ENCODE assay signal across 30 cellular contexts in genomic region chr6:104699598-104700329, GRCh38.
"Had no signal": no experiment of that assay in that cellular context is flagged by ENCODE, and none has a peak within 500 bp of the region (broad histone marks: within the 10 kb centered on the region; RNA-seq: fewer than 3 reads in every experiment).

No MANE protein-coding gene starts in this region.

- H3K4me3 ChIP-seq: gastroesophageal sphincter, lower lobe of right lung, pancreas, psoas muscle, sigmoid colon, thoracic aorta, vagina had no signal

- H3K27me3 Mint-ChIP-seq: activated CD4-positive, alpha-beta T cell treated with anti-CD3 and anti-CD28 coated beads, Interleukin-2, amount 10 ng/mL, durations not matched to agents 7 days and 5 days; activated CD8-positive, alpha-beta T cell treated with anti-CD3 and anti-CD28 coated beads for 36 hours; activated naive CD8-positive, alpha-beta T cell treated with anti-CD3 and anti-CD28 coated beads, Interleukin-2, amount 50 U/mL, for 24 hours; activated T-helper 17 cell treated with anti-CD3 and anti-CD28 coated beads, Interleukin-2, amount 50 U/mL, for 72 hours; effector memory CD8-positive, alpha-beta T cell; stimulated activated naive CD8-positive, alpha-beta T cell treated with anti-CD3 and anti-CD28 coated beads, Interleukin-15, Interleukin-2, amounts not matched to agents 100 ng/mL and 50 ng/mL, for 24 hours; type B pancreatic cell had no signal

- H3K27me3 ChIP-seq: gastroesophageal sphincter, pancreas, sigmoid colon, vagina had no signal

- H3K27ac Mint-ChIP-seq: activated CD4-positive, alpha-beta T cell treated with anti-CD3 and anti-CD28 coated beads, Interleukin-2, amount 10 ng/mL, durations not matched to agents 7 days and 5 days; activated CD8-positive, alpha-beta T cell treated with anti-CD3 and anti-CD28 coated beads for 36 hours; activated naive CD8-positive, alpha-beta T cell treated with anti-CD3 and anti-CD28 coated beads, Interleukin-2, amount 50 U/mL, for 24 hours; activated T-helper 17 cell treated with anti-CD3 and anti-CD28 coated beads, Interleukin-2, amount 50 U/mL, for 72 hours; effector memory CD8-positive, alpha-beta T cell; nephron; stimulated activated effector memory CD8-positive, alpha-beta T cell treated with anti-CD3 and anti-CD28 coated beads, Interleukin-12 subunit alpha, Interleukin-12 subunit beta, amount 100 ng/mL, for 72 hours; stimulated activated naive CD8-positive, alpha-beta T cell treated with anti-CD3 and anti-CD28 coated beads, Interleukin-15, Interleukin-2, amounts not matched to agents 100 ng/mL and 50 ng/mL, for 24 hours; type B pancreatic cell had no signal

- H3K36me3 ChIP-seq: gastroesophageal sphincter, lower lobe of right lung, pancreas, sigmoid colon, thoracic aorta, vagina had no signal

- H3K4me3 Mint-ChIP-seq: activated CD4-positive, alpha-beta T cell treated with anti-CD3 and anti-CD28 coated beads, Interleukin-2, amount 10 ng/mL, durations not matched to agents 7 days and 5 days; activated CD8-positive, alpha-beta T cell treated with anti-CD3 and anti-CD28 coated beads for 36 hours; activated naive CD8-positive, alpha-beta T cell treated with anti-CD3 and anti-CD28 coated beads, Interleukin-2, amount 50 U/mL, for 24 hours; activated T-cell treated with anti-CD3 and anti-CD28 coated beads, Interleukin-2, amount 50 U/mL, for 4 hours; activated T-helper 17 cell treated with anti-CD3 and anti-CD28 coated beads, Interleukin-2, amount 50 U/mL, for 72 hours; effector memory CD8-positive, alpha-beta T cell; nephron; stimulated activated effector memory CD8-positive, alpha-beta T cell treated with anti-CD3 and anti-CD28 coated beads, Interleukin-12 subunit alpha, Interleukin-12 subunit beta, amount 100 ng/mL, for 72 hours; stimulated activated naive CD8-positive, alpha-beta T cell treated with anti-CD3 and anti-CD28 coated beads, Interleukin-15, Interleukin-2, amounts not matched to agents 100 ng/mL and 50 ng/mL, for 24 hours had no signal

- DNase-seq: activated CD4-positive, alpha-beta T cell treated with anti-CD3 and anti-CD28 coated beads for 1 hour; activated CD4-positive, alpha-beta T cell treated with anti-CD3 and anti-CD28 coated beads, Interleukin-2, amount 10 ng/mL, durations not matched to agents 7 days and 5 days; activated CD8-positive, alpha-beta T cell treated with anti-CD3 and anti-CD28 coated beads for 36 hours; activated gamma-delta T cell treated with Interleukin-2 at 50 U/mL for 16 hours; activated naive CD4-positive, alpha-beta T cell treated with anti-CD3 and anti-CD28 coated beads, Interleukin-2, amount 50 U/mL, for 16 hours; activated naive CD8-positive, alpha-beta T cell treated with anti-CD3 and anti-CD28 coated beads, Interleukin-2, amount 50 U/mL, for 24 hours; activated T-cell treated with anti-CD3 and anti-CD28 coated beads, Interleukin-2, amount 50 U/mL, for 4 hours; amygdala; caudate nucleus; cortex of kidney; effector memory CD8-positive, alpha-beta T cell; hippocampal formation; kidney; lower lobe of right lung; nucleus accumbens; pancreas; psoas muscle; sigmoid colon; small intestine; stimulated activated CD4-positive, alpha-beta T cell treated with anti-CD3 and anti-CD28 coated beads, Interleukin-4, amount 100 ng/mL, for 24 hours; T-helper 2 cell had no signal

- H3K27ac ChIP-seq: gastroesophageal sphincter, lower lobe of right lung, pancreas, psoas muscle, sigmoid colon, thoracic aorta, vagina had no signal

- H3K4me1 ChIP-seq: pancreas, psoas muscle, sigmoid colon, vagina had no signal

- H3K36me3 Mint-ChIP-seq: stimulated activated effector memory CD8-positive, alpha-beta T cell treated with anti-CD3 and anti-CD28 coated beads, Interleukin-12 subunit alpha, Interleukin-12 subunit beta, amount 100 ng/mL, for 72 hours; type B pancreatic cell had no signal

- ATAC-seq: activated CD8-positive, alpha-beta T cell treated with anti-CD3 and anti-CD28 coated beads for 36 hours; activated naive CD8-positive, alpha-beta T cell treated with anti-CD3 and anti-CD28 coated beads, Interleukin-2, amount 50 U/mL, for 24 hours; activated T-cell treated with anti-CD3 and anti-CD28 coated beads, Interleukin-2, amount 50 U/mL, for 4 hours; activated T-helper 17 cell treated with anti-CD3 and anti-CD28 coated beads, Interleukin-2, amount 50 U/mL, for 72 hours; effector memory CD8-positive, alpha-beta T cell; gastroesophageal sphincter; left lobe of liver; pancreas; psoas muscle; stimulated activated effector memory CD8-positive, alpha-beta T cell treated with anti-CD3 and anti-CD28 coated beads, Interleukin-12 subunit alpha, Interleukin-12 subunit beta, amount 100 ng/mL, for 72 hours had no signal

- H3K9me3 ChIP-seq: gastroesophageal sphincter, lower lobe of right lung, pancreas, psoas muscle, sigmoid colon, thoracic aorta, vagina had no signal

- H3K9me3 Mint-ChIP-seq: activated CD8-positive, alpha-beta T cell treated with anti-CD3 and anti-CD28 coated beads for 36 hours; activated naive CD8-positive, alpha-beta T cell treated with anti-CD3 and anti-CD28 coated beads, Interleukin-2, amount 50 U/mL, for 24 hours; activated T-cell treated with anti-CD3 and anti-CD28 coated beads, Interleukin-2, amount 50 U/mL, for 4 hours; activated T-helper 17 cell treated with anti-CD3 and anti-CD28 coated beads, Interleukin-2, amount 50 U/mL, for 72 hours; effector memory CD8-positive, alpha-beta T cell; nephron; stimulated activated effector memory CD8-positive, alpha-beta T cell treated with anti-CD3 and anti-CD28 coated beads, Interleukin-12 subunit alpha, Interleukin-12 subunit beta, amount 100 ng/mL, for 72 hours; stimulated activated naive CD8-positive, alpha-beta T cell treated with anti-CD3 and anti-CD28 coated beads, Interleukin-15, Interleukin-2, amounts not matched to agents 100 ng/mL and 50 ng/mL, for 24 hours; type B pancreatic cell had no signal
